In the genomic region with DNA sequence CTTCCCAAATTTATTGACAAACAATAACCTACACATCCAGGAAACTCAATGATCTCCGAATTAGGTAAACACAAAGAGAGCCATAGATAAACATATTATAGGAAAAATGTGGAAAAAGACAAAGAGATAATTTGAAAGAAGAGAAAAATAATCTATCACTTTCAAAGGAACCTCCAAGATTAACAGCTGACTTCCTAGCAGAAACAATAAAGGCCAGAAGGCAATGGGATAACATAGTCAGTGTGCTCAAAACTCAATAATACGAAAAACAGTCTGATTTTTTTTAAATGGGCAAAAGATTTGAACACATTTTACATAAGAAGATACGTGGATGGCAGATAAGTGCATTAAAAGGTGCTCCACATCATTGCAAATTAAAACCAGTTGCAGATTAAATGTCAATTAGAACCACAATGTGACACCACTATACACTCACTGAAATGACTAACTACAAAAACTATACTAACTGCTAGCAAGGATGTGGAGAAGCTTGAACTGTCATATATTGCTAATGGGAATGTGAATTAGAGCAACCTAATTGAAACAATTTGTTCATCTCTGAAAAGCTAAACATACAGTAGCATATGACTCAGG, we compare ENCODE assay signal across 21 cellular contexts.
"Had no signal": no experiment of that assay in that cellular context is flagged by ENCODE, and none has a peak within 500 bp of the region (broad histone marks: within the 10 kb centered on the region; RNA-seq: fewer than 3 reads in every experiment).

No MANE protein-coding gene starts in this region.

- H3K27ac Mint-ChIP-seq: activated naive CD8-positive, alpha-beta T cell treated with anti-CD3 and anti-CD28 coated beads for 36 hours; natural killer cell; stimulated activated naive B cell treated with anti-CD40 and anti-IgM and Interleukin-4, amounts not matched to agents 10 μg/mL and 1 μg/mL and 100 μg/mL, for 72 hours had no signal

- ATAC-seq: activated T-cell treated with anti-CD3 and anti-CD28 coated beads, Interleukin-2, amount 50 U/mL, for 4 hours; heart right ventricle; left cardiac atrium; natural killer cell; stimulated activated naive B cell treated with anti-CD40 and anti-IgM and Interleukin-4, amounts not matched to agents 10 μg/mL and 1 μg/mL and 100 μg/mL, for 72 hours had no signal

- H3K27me3 ChIP-seq: colonic mucosa, esophagus squamous epithelium, heart right ventricle, testis, uterus had no signal

- H3K36me3 Mint-ChIP-seq: activated naive CD8-positive, alpha-beta T cell treated with anti-CD3 and anti-CD28 coated beads for 36 hours had no signal

- H3K4me1 Mint-ChIP-seq: activated naive CD8-positive, alpha-beta T cell treated with anti-CD3 and anti-CD28 coated beads for 36 hours; natural killer cell; stimulated activated naive B cell treated with anti-CD40 and anti-IgM and Interleukin-4, amounts not matched to agents 10 μg/mL and 1 μg/mL and 100 μg/mL, for 72 hours had no signal

- H3K4me3 Mint-ChIP-seq: activated naive CD8-positive, alpha-beta T cell treated with anti-CD3 and anti-CD28 coated beads for 36 hours; activated T-cell treated with anti-CD3 and anti-CD28 coated beads, Interleukin-2, amount 50 U/mL, for 4 hours; natural killer cell; stimulated activated naive B cell treated with anti-CD40 and anti-IgM and Interleukin-4, amounts not matched to agents 10 μg/mL and 1 μg/mL and 100 μg/mL, for 72 hours had no signal

- DNase-seq: activated CD4-positive, alpha-beta T cell treated with anti-CD3 and anti-CD28 coated beads, Interleukin-2, amount 50 U/mL, for 4 hours; activated CD8-positive, alpha-beta memory T cell treated with anti-CD3 and anti-CD28 coated beads for 24 hours; activated CD8-positive, alpha-beta memory T cell treated with anti-CD3 and anti-CD28 coated beads, Interleukin-2, amount 50 U/mL, for 4 hours; activated naive CD4-positive, alpha-beta T cell treated with Interleukin-2 at 50 U/mL for 16 hours; activated naive CD8-positive, alpha-beta T cell treated with anti-CD3 and anti-CD28 coated beads for 36 hours; activated T-cell treated with anti-CD3 and anti-CD28 coated beads, Interleukin-2, amount 50 U/mL, for 4 hours; amniotic stem cell; colonic mucosa; esophagus squamous epithelium; heart right ventricle; islet precursor cell; left cardiac atrium; midbrain; natural killer cell; retina; stimulated activated CD4-positive, alpha-beta T cell treated with anti-CD3 and anti-CD28 coated beads, Interleukin-2, amount 100 ng/mL, for 48 hours; stimulated activated CD8-positive, alpha-beta memory T cell treated with anti-CD3 and anti-CD28 coated beads, Interleukin-4, amount 100 ng/mL, for 48 hours; stimulated activated naive B cell treated with anti-CD40 and anti-IgM and Interleukin-4, amounts not matched to agents 10 μg/mL and 1 μg/mL and 100 μg/mL, for 72 hours; testis; trophoblast cell; uterus had no signal

- H3K36me3 ChIP-seq: colonic mucosa, esophagus squamous epithelium, heart right ventricle, uterus had no signal

- H3K27ac ChIP-seq: colonic mucosa, esophagus squamous epithelium, heart right ventricle, testis, uterus had no signal

- H3K4me3 ChIP-seq: colonic mucosa, esophagus squamous epithelium, heart right ventricle, testis, uterus had no signal

- H3K27me3 Mint-ChIP-seq: activated naive CD8-positive, alpha-beta T cell treated with anti-CD3 and anti-CD28 coated beads for 36 hours; stimulated activated naive B cell treated with anti-CD40 and anti-IgM and Interleukin-4, amounts not matched to agents 10 μg/mL and 1 μg/mL and 100 μg/mL, for 72 hours had no signal

- H3K4me1 ChIP-seq: colonic mucosa, esophagus squamous epithelium, heart right ventricle, testis, uterus had no signal

- H3K9me3 ChIP-seq: colonic mucosa, testis had no signal
